19 cellular contexts compared by ENCODE assay signal in genomic region chr16:61820820-61821219, GRCh38.
"Had no signal": no experiment of that assay in that cellular context is flagged by ENCODE, and none has a peak within 500 bp of the region (broad histone marks: within the 10 kb centered on the region; RNA-seq: fewer than 3 reads in every experiment).

No MANE protein-coding gene starts in this region.

- H3K36me3 Mint-ChIP-seq: IgD-negative memory B cell had no signal

- H3K27ac Mint-ChIP-seq: IgD-negative memory B cell had no signal

- H3K4me1 Mint-ChIP-seq: IgD-negative memory B cell had no signal

- H3K36me3 ChIP-seq: MG63 had no signal

- H3K27ac ChIP-seq: RWPE1 had no signal

- H3K27me3 ChIP-seq: MG63 had no signal

- ATAC-seq: Panc1, SK-N-SH treated with all-trans-retinoic acid at 6 μM for 48 hours had no signal

- DNase-seq: Karpas-422, KBM-7, MG63, NCI-H1092, NCI-H1436, NCI-H187, NCI-H2029, NCI-H2081 treated with DMSO at 0.1 percent for 48 hours, NCI-H2171, NCI-H446, NCI-H510A, NCI-H524 treated with DMSO at 0.1 percent for 48 hours, NCI-H69, NCI-H774, SHP77 had no signal

- H3K4me3 Mint-ChIP-seq: IgD-negative memory B cell had no signal

- H3K4me3 ChIP-seq: MG63 had no signal

- H3K9me3 ChIP-seq: MG63 had no signal

- H3K27me3 Mint-ChIP-seq: IgD-negative memory B cell had no signal
